In genomic region chr12:42144424-42145196, GRCh38 we compare ENCODE assay signal across 8 cellular contexts. TPM values are rescaled to one million over a fixed set of nuclear protein-coding genes. Genes with fewer than 3 reads are reported as not detected.
DNase-seq lines count a peak whose midpoint lies in the region; ATAC-seq and TF ChIP-seq lines count a peak whose summit lies in the region.

TSS of gene GXYLT1 (minus strand) at chr12:42144874. CDS start at chr12:42144646, 228 bp downstream.

- no peak within 1 kb of the TSS for H4K8ac ChIP-seq in H9 (replicated peaks; ENCODE audit: insufficient read length, low read depth, low read length)

- H3K4me1 Mint-ChIP-seq in H9 = peaks cover 26 to 28% of the 10 kb centered on the region in 2 experiments

- H3K56ac ChIP-seq in H9 (ENCODE audit: insufficient read length, low read depth, low read length) = no peak within 1 kb of the TSS

- no CpG with 5 or more reads among the region's 104 CpGs for WGBS in H9 (ENCODE audit: extremely low coverage, insufficient read length, low lambda C conversion rate)

- H3K27ac Mint-ChIP-seq in H9 = peak within 1 kb of the TSS; percentile 22 to 69 (median 28); a peak in 5 of 7 replicates

- peaks cover 12% of the 10 kb centered on the region for H3K23me2 ChIP-seq in H9 (ENCODE audit: insufficient read length, low read depth, low read length, poor library complexity, severe bottlenecking)

- H2AFZ ChIP-seq in H9 (ENCODE audit: low read length) (no peak within 1 kb of the TSS), neuron (ENCODE audit: low read depth, low read length) (peak within 1 kb of the TSS; percentile 79)

- H2BK120ac ChIP-seq in H9 (ENCODE audit: low read depth, low read length, poor library complexity, severe bottlenecking) = no peak within 1 kb of the TSS

- peak within 1 kb of the TSS; percentile 84 for H3K9ac ChIP-seq in ES-I3 (ENCODE audit: low read depth, low read length)
- peak within 1 kb of the TSS; percentile 49 for H3K9ac ChIP-seq in H9 (ENCODE audit: extremely low read depth, insufficient read length, low read length)

- no peaks in the 10 kb centered on the region for H3K36me3 Mint-ChIP-seq in H9 (ENCODE audit: insufficient read depth in 1 of 3, low read depth in 3 of 3)

- no peak within 1 kb of the TSS for H4K91ac ChIP-seq in H9 (ENCODE audit: insufficient read length, low read depth, low read length)

- no peak within 1 kb of the TSS; the same call in 1 of the 2 replicates for H2BK15ac ChIP-seq in H9 (ENCODE audit: low read depth, low read length)

- TF ChIP-seq CTCF in H9 (conservative IDR thresholded peaks at IDR 0.05) (no peak), foreskin keratinocyte (conservative IDR thresholded peaks at IDR 0.05) (no peak)

- H3K79me2 ChIP-seq in H9 (ENCODE audit: insufficient read depth, low read length) = peaks cover 5% of the 10 kb centered on the region; the same call in 1 of the 2 replicates

- no peak within 1 kb of the TSS for H3K23ac ChIP-seq in H9 (ENCODE audit: insufficient read length, low read depth, low read length)

- no peaks in the 10 kb centered on the region for H3K36me3 ChIP-seq in ES-I3 (ENCODE audit: insufficient read depth, low read length)
- no peaks in the 10 kb centered on the region for H3K36me3 ChIP-seq in MG63
- H3K36me3 ChIP-seq in neuron (ENCODE audit: insufficient read depth, low read length) = no peaks in the 10 kb centered on the region

- H3K4me2 ChIP-seq in H9 (ENCODE audit: insufficient read depth, insufficient read length, low read length) = peak within 1 kb of the TSS; percentile 93

- H3K9me3 ChIP-seq in ES-I3 (ENCODE audit: control insufficient read depth, insufficient read depth, low read length) = no peaks in the 10 kb centered on the region
- H3K9me3 ChIP-seq in H9 (ENCODE audit: control insufficient read depth, low read depth, low read length) = no peaks in the 10 kb centered on the region
- H3K9me3 ChIP-seq in MG63 = no peaks in the 10 kb centered on the region
- no peaks in the 10 kb centered on the region for H3K9me3 ChIP-seq in neuron (ENCODE audit: low read length)

- H2BK12ac ChIP-seq in H9 (ENCODE audit: insufficient read length, low read depth, low read length) = no peak within 1 kb of the TSS

- H3K9me3 Mint-ChIP-seq in H9 = no peaks in the 10 kb centered on the region

- H2AK5ac ChIP-seq in H9 (ENCODE audit: insufficient read length, low read length) = no peak within 1 kb of the TSS

- H3K27ac ChIP-seq in H9 (ENCODE audit: insufficient read length, low read depth, low read length) = no peak within 1 kb of the TSS
- peak within 1 kb of the TSS; percentile 54 for H3K27ac ChIP-seq in foreskin keratinocyte

- H4K5ac ChIP-seq in H9 (ENCODE audit: insufficient read length, low read depth, low read length) = no peak within 1 kb of the TSS

- peaks cover 4% of the 10 kb centered on the region for H3K79me1 ChIP-seq in H9 (ENCODE audit: insufficient read depth, low read depth, low read length, poor library complexity, severe bottlenecking)

- H3K4me1 ChIP-seq in ES-I3 (ENCODE audit: insufficient read depth, low read length) (peaks cover 8% of the 10 kb centered on the region), H9 (ENCODE audit: insufficient read depth, low read length) (peaks cover 4% of the 10 kb centered on the region; the same call in 1 of the 2 replicates), foreskin keratinocyte (peaks cover 4% of the 10 kb centered on the region), neuron (ENCODE audit: insufficient read depth, low read length) (peaks cover 16% of the 10 kb centered on the region)

- peak; percentile 92 for DNase-seq in H9
- DNase-seq in MG63 = peak; percentile 94
- DNase-seq in SIG-M5 (lab: John Stamatoyannopoulos, UW) = peak; percentile 27
- peak; percentile 65 for DNase-seq in activated gamma-delta T cell treated with anti-CD3 and anti-CD28 coated beads, Interleukin-2, amount 50 U/mL, for 16 hours (ENCODE audit: low read depth)
- peak; percentile 77 to 83 for DNase-seq in foreskin keratinocyte
- DNase-seq in stromal cell of bone marrow (ENCODE audit: low read depth) = peak; percentile 89

- H3K4me3 ChIP-seq in MG63 (peak within 1 kb of the TSS; percentile 56), neuron (ENCODE audit: low read length) (peak within 1 kb of the TSS; percentile 78)

- peaks cover 22% of the 10 kb centered on the region for H3K27me3 Mint-ChIP-seq in H9 (ENCODE audit: low read depth)

- no peaks in the 10 kb centered on the region for H3K27me3 ChIP-seq in H9 (ENCODE audit: insufficient read depth, low read length)
- H3K27me3 ChIP-seq in MG63 = no peaks in the 10 kb centered on the region
- H3K27me3 ChIP-seq in foreskin keratinocyte = no peaks in the 10 kb centered on the region
- no peaks in the 10 kb centered on the region for H3K27me3 ChIP-seq in neuron (ENCODE audit: insufficient read depth, low read length)

- H4K20me1 ChIP-seq in H9 (ENCODE audit: control insufficient read depth, insufficient read depth, insufficient read length) = no peaks in the 10 kb centered on the region

- peak within 1 kb of the TSS; percentile 92 for H3K14ac ChIP-seq in H9 (ENCODE audit: insufficient read depth, low read length)

- H2BK5ac ChIP-seq in H9 (ENCODE audit: insufficient read length, low read length) = no peak within 1 kb of the TSS

- H3T11ph ChIP-seq in H9 (ENCODE audit: low read length) = no peak within 1 kb of the TSS

- peak within 1 kb of the TSS; percentile 86 to 94 for H3K4me3 Mint-ChIP-seq in H9

- ATAC-seq in foreskin keratinocyte = peak; percentile 86

- no peak within 1 kb of the TSS for H2BK20ac ChIP-seq in H9 (ENCODE audit: low read depth, low read length, poor library complexity, severe bottlenecking)

- H3K4ac ChIP-seq in H9 (ENCODE audit: low read depth, low read length) = no peak within 1 kb of the TSS

- H3K18ac ChIP-seq in H9 (ENCODE audit: insufficient read length, low read depth, low read length) = peak within 1 kb of the TSS; percentile 46

RNA-seq across cellular contexts. Expression of gene GXYLT1, which starts in this region (rescaled TPM):
- total RNA-seq in H9 (2021) (13.9 and 14.5 TPM in 2 replicates), foreskin keratinocyte (9.4 and 9.7 TPM in 2 replicates)
- total RNA-seq in MG63 (2014; rRNA removed; shearing (Covaris generic); ENCODE audit: low replicate concordance) = 7.8 and 14.4 TPM in 2 replicates
- polyA plus RNA-seq in foreskin keratinocyte = 3.4 and 3.7 TPM in 2 replicates

Comparison
In these comparisons a context has a peak if more than half of its experiments do, and no peak if none do; other contexts are left out.
1. DNase-seq: peak in every context shown above with its lines; median percentile 94 in MG63; 92 in H9; 89 in stromal cell of bone marrow; 80 in foreskin keratinocyte; 65 in activated gamma-delta T cell treated with anti-CD3 and anti-CD28 coated beads, Interleukin-2, amount 50 U/mL, for 16 hours; 27 in SIG-M5.